ENCODE assay signal across 19 cellular contexts in genomic region chr4:178665916-178666315, GRCh38.
DNase-seq lines count a peak whose midpoint lies in the region; ATAC-seq and TF ChIP-seq lines count a peak whose summit lies in the region.
"Had no signal": no experiment of that assay in that cellular context is flagged by ENCODE, and none has a peak within 500 bp of the region (broad histone marks: within the 10 kb centered on the region; RNA-seq: fewer than 3 reads in every experiment).

No MANE protein-coding gene starts in this region.

- peaks cover 4 to 13% of the 10 kb centered on the region in 2 donors for H3K9me3 Mint-ChIP-seq in activated T-cell treated with anti-CD3 and anti-CD28 coated beads, Interleukin-2, amount 50 U/mL, for 72 hours

- peaks cover 2% of the 10 kb centered on the region for H3K9me3 ChIP-seq in RWPE2 (ENCODE audit: severe bottlenecking)
- H3K9me3 ChIP-seq: BLaER1, Caco-2, HAP-1 had no signal

- H3K36me3 ChIP-seq in RWPE2 (ENCODE audit: low read depth) = no peaks in the 10 kb centered on the region
- H3K36me3 ChIP-seq: BLaER1, HAP-1 had no signal

- no peak overlapping the region for H3K4me3 ChIP-seq in RWPE2 (ENCODE audit: severe bottlenecking)
- H3K4me3 ChIP-seq: BLaER1, HAP-1 had no signal

- H3K27ac ChIP-seq in RWPE2 (ENCODE audit: poor library complexity, severe bottlenecking) (no peak overlapping the region), foreskin keratinocyte (no peak overlapping the region)
- H3K27ac ChIP-seq: 22Rv1, BLaER1, C4-2B had no signal

- peak; percentile 44; the same call in 1 of the 3 replicates for ATAC-seq in RWPE2 (ENCODE audit: low read depth)
- ATAC-seq in foreskin keratinocyte = no peak
- ATAC-seq in activated T-cell treated with anti-CD3 and anti-CD28 coated beads, Interleukin-2, amount 50 U/mL, for 72 hours (replicated peaks in 1 of 2) = no peak
- ATAC-seq: CD8-positive, alpha-beta T cell had no signal

- H3K36me3 Mint-ChIP-seq in activated T-cell treated with anti-CD3 and anti-CD28 coated beads, Interleukin-2, amount 50 U/mL, for 72 hours (ENCODE audit: insufficient read depth in 2 of 2) = no peaks in the 10 kb centered on the region
- H3K36me3 Mint-ChIP-seq: CD4-positive, CD25-positive, alpha-beta regulatory T cell; CD8-positive, alpha-beta T cell had no signal

- H3K4me1 Mint-ChIP-seq in activated T-cell treated with anti-CD3 and anti-CD28 coated beads, Interleukin-2, amount 50 U/mL, for 72 hours (ENCODE audit: low read depth) = no peaks in the 10 kb centered on the region
- H3K4me1 Mint-ChIP-seq: B cell; CD4-positive, CD25-positive, alpha-beta regulatory T cell had no signal

- peak; percentile 0 for DNase-seq in NCI-H1105 treated with DMSO at 0.1 percent for 48 hours (lab: John Stamatoyannopoulos, UW)
- no peak for DNase-seq in NCI-H1105 (lab: John Stamatoyannopoulos, UW)
- peak; percentile 5 for DNase-seq in HPDE6-E6E7 (ENCODE audit: extremely low spot score)
- DNase-seq in RWPE2 (ENCODE audit: low spot score) = no peak
- peak; percentile 26 to 57 for DNase-seq in foreskin keratinocyte
- DNase-seq in activated T-cell treated with anti-CD3 and anti-CD28 coated beads, Interleukin-2, amount 50 U/mL, for 72 hours = no peak
- DNase-seq in NCI-H510A (lab: John Stamatoyannopoulos, UW) = no peak
- DNase-seq: Caco-2; CD4-positive, CD25-positive, alpha-beta regulatory T cell; CD8-positive, alpha-beta T cell; DMS153; DND-41; GOT3; HFFc6 had no signal

- no peak for TF ChIP-seq CTCF in RWPE2 (IDR thresholded peaks at IDR 0.05; ENCODE audit: poor library complexity, severe bottlenecking)
- TF ChIP-seq CTCF in foreskin keratinocyte (conservative IDR thresholded peaks at IDR 0.05) = no peak

- H3K4me3 Mint-ChIP-seq in activated T-cell treated with anti-CD3 and anti-CD28 coated beads, Interleukin-2, amount 50 U/mL, for 72 hours = no peak overlapping the region
- H3K4me3 Mint-ChIP-seq: B cell; CD8-positive, alpha-beta T cell; HFFc6 had no signal

- H3K4me1 ChIP-seq in RWPE2 (ENCODE audit: insufficient read depth, poor library complexity, severe bottlenecking) = no peaks in the 10 kb centered on the region
- H3K4me1 ChIP-seq in foreskin keratinocyte = no peaks in the 10 kb centered on the region
- H3K4me1 ChIP-seq: BLaER1, Caco-2, HAP-1 had no signal

- H3K27me3 ChIP-seq in RWPE2 (ENCODE audit: insufficient read depth, poor library complexity, severe bottlenecking) = no peaks in the 10 kb centered on the region
- H3K27me3 ChIP-seq in foreskin keratinocyte = no peaks in the 10 kb centered on the region
- H3K27me3 ChIP-seq: BLaER1 had no signal

- H3K27me3 Mint-ChIP-seq in activated T-cell treated with anti-CD3 and anti-CD28 coated beads, Interleukin-2, amount 50 U/mL, for 72 hours (ENCODE audit: low read depth) = no peaks in the 10 kb centered on the region
- H3K27me3 Mint-ChIP-seq: B cell; CD4-positive, CD25-positive, alpha-beta regulatory T cell had no signal

- no peak overlapping the region for H3K27ac Mint-ChIP-seq in activated T-cell treated with anti-CD3 and anti-CD28 coated beads, Interleukin-2, amount 50 U/mL, for 72 hours
- H3K27ac Mint-ChIP-seq: B cell; CD4-positive, CD25-positive, alpha-beta regulatory T cell; CD8-positive, alpha-beta T cell; HFFc6 had no signal

Comparison
In these comparisons a context has a peak if more than half of its experiments do, and no peak if none do; other contexts are left out.
1. DNase-seq: peak in NCI-H1105 treated with DMSO at 0.1 percent for 48 hours (single experiment), HPDE6-E6E7 (single experiment) and foreskin keratinocyte (2 of 2); none in NCI-H1105 (single experiment), RWPE2 (single experiment), activated T-cell treated with anti-CD3 and anti-CD28 coated beads, Interleukin-2, amount 50 U/mL, for 72 hours (0 of 2) and NCI-H510A (single experiment).